Comparison of ENCODE assay signal across 8 cellular contexts in genomic region chr2:157261199-157261782, GRCh38. TPM values are rescaled to one million over a fixed set of nuclear protein-coding genes. Genes with fewer than 3 reads are reported as not detected.
A peak's percentile ranks its signal among the peaks of the same experiment; 100 is the strongest.
DNase-seq lines count a peak whose midpoint lies in the region; ATAC-seq and TF ChIP-seq lines count a peak whose summit lies in the region.

No MANE protein-coding gene starts in this region.

- H3K4me2 ChIP-seq in neural progenitor cell, result no peak overlapping the region

- CTCF ChIA-PET in activated naive CD4-positive, alpha-beta T cell treated with anti-CD3 and anti-CD28 coated beads, Interleukin-2, amount 10 ng/mL, durations not matched to agents 7 days and 5 days (lab: Charles Lee), result interaction anchor here (1.2 to 1.3 kb wide), 2 partner anchors 41 to 43 kb away, joined by 3 to 5 read pairs; no protein-coding TSS in a partner anchor

- no peaks in the 10 kb centered on the region for H3F3A ChIP-seq in neural progenitor cell (ENCODE audit: low read depth)

- TF ChIP-seq CTCF in foreskin keratinocyte (conservative IDR thresholded peaks at IDR 0.05) (no peak), neural progenitor cell (IDR thresholded peaks at IDR 0.05) (no peak)

- H3K79me2 ChIP-seq in neural progenitor cell (ENCODE audit: low read depth), result no peaks in the 10 kb centered on the region

- no peak overlapping the region for H2AFZ ChIP-seq in neural progenitor cell (replicated peaks)

- H3K27ac ChIP-seq in foreskin keratinocyte (peak overlapping the region; percentile 92), neural progenitor cell (no peak overlapping the region)

- no peak overlapping the region for H3K4me3 Mint-ChIP-seq in activated naive CD4-positive, alpha-beta T cell treated with anti-CD3 and anti-CD28 coated beads, Interleukin-2, amount 10 ng/mL, durations not matched to agents 7 days and 5 days
- no peak overlapping the region for H3K4me3 Mint-ChIP-seq in neural progenitor cell

- peak; percentile 65 for DNase-seq in activated naive CD4-positive, alpha-beta T cell treated with Interleukin-2 at 50 U/mL for 16 hours
- DNase-seq in activated naive CD4-positive, alpha-beta T cell treated with anti-CD3 and anti-CD28 coated beads, Interleukin-2, amount 10 ng/mL, durations not matched to agents 7 days and 5 days, result no peak
- DNase-seq in activated CD4-positive, alpha-beta T cell treated with anti-CD3 and anti-CD28 coated beads, Interleukin-2, amount 50 U/mL, for 48 hours, result peak; percentile 71 to 77
- DNase-seq in foreskin keratinocyte (peak; percentile 77 to 86), NCI-H1092 treated with DMSO at 0.1 percent for 48 hours (lab: John Stamatoyannopoulos, UW) (no peak), retina (no peak), neural progenitor cell (ENCODE audit: low spot score) (no peak)
- peak; percentile 64 for DNase-seq in stimulated activated CD4-positive, alpha-beta T cell treated with anti-CD3 and anti-CD28 coated beads, Interleukin-4, amount 100 ng/mL, for 1 hour

- H3K27me3 ChIP-seq in foreskin keratinocyte (no peaks in the 10 kb centered on the region), neural progenitor cell (no peaks in the 10 kb centered on the region)

- no peaks in the 10 kb centered on the region for H3K36me3 Mint-ChIP-seq in activated naive CD4-positive, alpha-beta T cell treated with anti-CD3 and anti-CD28 coated beads, Interleukin-2, amount 10 ng/mL, durations not matched to agents 7 days and 5 days
- no peaks in the 10 kb centered on the region for H3K36me3 Mint-ChIP-seq in neural progenitor cell

- H3K36me3 ChIP-seq in neural progenitor cell, result no peaks in the 10 kb centered on the region

- no peaks in the 10 kb centered on the region for H3K27me3 Mint-ChIP-seq in activated naive CD4-positive, alpha-beta T cell treated with anti-CD3 and anti-CD28 coated beads, Interleukin-2, amount 10 ng/mL, durations not matched to agents 7 days and 5 days
- peaks cover 2% of the 10 kb centered on the region for H3K27me3 Mint-ChIP-seq in neural progenitor cell (ENCODE audit: insufficient read depth, low read depth)

- peaks cover 39% of the 10 kb centered on the region for H3K4me1 ChIP-seq in foreskin keratinocyte
- peaks cover 36% of the 10 kb centered on the region for H3K4me1 ChIP-seq in neural progenitor cell

- no peaks in the 10 kb centered on the region for H3K9me3 Mint-ChIP-seq in activated naive CD4-positive, alpha-beta T cell treated with anti-CD3 and anti-CD28 coated beads, Interleukin-2, amount 10 ng/mL, durations not matched to agents 7 days and 5 days
- peaks cover 2% of the 10 kb centered on the region for H3K9me3 Mint-ChIP-seq in neural progenitor cell

- no peak overlapping the region for H3K9ac ChIP-seq in neural progenitor cell

- H3K4me3 ChIP-seq in neural progenitor cell, result no peak overlapping the region

- H3K4me1 Mint-ChIP-seq in activated naive CD4-positive, alpha-beta T cell treated with anti-CD3 and anti-CD28 coated beads, Interleukin-2, amount 10 ng/mL, durations not matched to agents 7 days and 5 days, result peaks cover 11% of the 10 kb centered on the region
- H3K4me1 Mint-ChIP-seq in neural progenitor cell, result peaks cover 37% of the 10 kb centered on the region

- peak; percentile 89 for ATAC-seq in foreskin keratinocyte

- no peaks in the 10 kb centered on the region for H4K20me1 ChIP-seq in neural progenitor cell (ENCODE audit: low read depth)

- no peaks in the 10 kb centered on the region for H3K9me3 ChIP-seq in neural progenitor cell (ENCODE audit: low read depth)

- no peak overlapping the region for H3K27ac Mint-ChIP-seq in activated naive CD4-positive, alpha-beta T cell treated with anti-CD3 and anti-CD28 coated beads, Interleukin-2, amount 10 ng/mL, durations not matched to agents 7 days and 5 days
- H3K27ac Mint-ChIP-seq in neural progenitor cell, result no peak overlapping the region

RNA-seq across cellular contexts. Expression of gene GALNT5, which starts 3.8 kb away (rescaled TPM):
- total RNA-seq in foreskin keratinocyte (10.2 and 14.4 TPM in 2 replicates), neural progenitor cell (ENCODE audit: low replicate concordance) (0.03 TPM in 1 of 2 replicates, not detected in the other)
- polyA plus RNA-seq in foreskin keratinocyte, result 2.6 and 4.4 TPM in 2 replicates

Comparison
In these comparisons a context has a peak if more than half of its experiments do, and no peak if none do; other contexts are left out.
1. DNase-seq: peak in activated naive CD4-positive, alpha-beta T cell treated with Interleukin-2 at 50 U/mL for 16 hours (single experiment), activated CD4-positive, alpha-beta T cell treated with anti-CD3 and anti-CD28 coated beads, Interleukin-2, amount 50 U/mL, for 48 hours (2 of 2), foreskin keratinocyte (2 of 2) and stimulated activated CD4-positive, alpha-beta T cell treated with anti-CD3 and anti-CD28 coated beads, Interleukin-4, amount 100 ng/mL, for 1 hour (single experiment); none in activated naive CD4-positive, alpha-beta T cell treated with anti-CD3 and anti-CD28 coated beads, Interleukin-2, amount 10 ng/mL, durations not matched to agents 7 days and 5 days (single experiment), NCI-H1092 treated with DMSO at 0.1 percent for 48 hours (single experiment), retina (single experiment) and neural progenitor cell (single experiment).
2. RNA of gene GALNT5, which starts 3.8 kb away (total RNA-seq): 10.2 to 14.4 TPM in foreskin keratinocyte; 0.03 TPM in neural progenitor cell; every median in the first group is over 10 times any median in the second.